1 cellular context compared by ENCODE assay signal in genomic region chr18:64271975-64272659, GRCh38.
TF ChIP-seq lines count a peak whose summit lies in the region.

No MANE protein-coding gene starts in this region.

TF ChIP-seq in GM23338, 12 proteins besides CTCF, POLR2A, EP300 and RAD21 (continued from another document):
- TF ChIP-seq ZNF462 (CRISPR knock-in tag; IDR thresholded peaks at IDR 0.05): no peak
- no peak for TF ChIP-seq EZH2 (IDR thresholded peaks at IDR 0.05; ENCODE audit: low read depth, unreplicated experiment)
- TF ChIP-seq JUNB (IDR thresholded peaks at IDR 0.05; ENCODE audit: unreplicated experiment): no peak
- no peak for TF ChIP-seq NANOG (IDR thresholded peaks at IDR 0.05; ENCODE audit: borderline replicate concordance)
- no peak for TF ChIP-seq ZNF331 (CRISPR knock-in tag; IDR thresholded peaks at IDR 0.05; ENCODE audit: low read depth)
